In genomic region chr2:59389240-59389639, GRCh38 we compare ENCODE assay signal across 1 cellular context.
TF ChIP-seq lines count a peak whose summit lies in the region.

No MANE protein-coding gene starts in this region.

TF ChIP-seq in HepG2, 621 proteins besides CTCF, POLR2A, EP300 and RAD21 (continued from another document):
- TF ChIP-seq ZBTB37 (CRISPR knock-in tag; IDR thresholded peaks at IDR 0.05) (no peak), POLR2G (IDR thresholded peaks at IDR 0.05; ENCODE audit: low read depth, low read length) (no peak), GZF1 (CRISPR knock-in tag; IDR thresholded peaks at IDR 0.05) (no peak)
